In genomic region chr16:80027007-80027965, GRCh38 we compare ENCODE assay signal across 7 cellular contexts.
DNase-seq lines count a peak whose midpoint lies in the region; ATAC-seq and TF ChIP-seq lines count a peak whose summit lies in the region.

No MANE protein-coding gene starts in this region.

- no peak for TF ChIP-seq CTCF in astrocyte of the cerebellum (IDR thresholded peaks at IDR 0.05; ENCODE audit: low read depth, low read length, missing control alignments)

- in situ Hi-C loops in astrocyte of the cerebellum (cut with HindIII; ENCODE audit: low sequenced_read_pairs) = no loop called here

- DNase-seq in T-helper 1 cell = peak in 4 of 5 donors; percentile 1 to 76 (median 8)
- peak; percentile 52 for DNase-seq in astrocyte of the cerebellum (ENCODE audit: low read depth)
- peak; percentile 97 for DNase-seq in iris pigment epithelial cell (ENCODE audit: low read depth)
- DNase-seq in stimulated activated CD4-positive, alpha-beta T cell treated with anti-CD3 and anti-CD28 coated beads, Interleukin-4, amount 100 ng/mL, for 48 hours (ENCODE audit: low read depth in 2 of 2) = peak; percentile 24 to 63
- no peak for DNase-seq in NCI-H146 treated with DMSO at 0.1 percent for 48 hours (lab: John Stamatoyannopoulos, UW; ENCODE audit: unreplicated experiment)

- no peak overlapping the region for H3K4me3 ChIP-seq in astrocyte of the cerebellum (ENCODE audit: low read depth, low read length)

- ATAC-seq in GM18861 (IDR thresholded peaks at IDR 0.05; ENCODE audit: unreplicated experiment) = peak; percentile 52
- peak; percentile 72 for ATAC-seq in HG03342 (IDR thresholded peaks at IDR 0.05; ENCODE audit: unreplicated experiment)
